ENCODE assay signal across 1 cellular context in the genomic region with DNA sequence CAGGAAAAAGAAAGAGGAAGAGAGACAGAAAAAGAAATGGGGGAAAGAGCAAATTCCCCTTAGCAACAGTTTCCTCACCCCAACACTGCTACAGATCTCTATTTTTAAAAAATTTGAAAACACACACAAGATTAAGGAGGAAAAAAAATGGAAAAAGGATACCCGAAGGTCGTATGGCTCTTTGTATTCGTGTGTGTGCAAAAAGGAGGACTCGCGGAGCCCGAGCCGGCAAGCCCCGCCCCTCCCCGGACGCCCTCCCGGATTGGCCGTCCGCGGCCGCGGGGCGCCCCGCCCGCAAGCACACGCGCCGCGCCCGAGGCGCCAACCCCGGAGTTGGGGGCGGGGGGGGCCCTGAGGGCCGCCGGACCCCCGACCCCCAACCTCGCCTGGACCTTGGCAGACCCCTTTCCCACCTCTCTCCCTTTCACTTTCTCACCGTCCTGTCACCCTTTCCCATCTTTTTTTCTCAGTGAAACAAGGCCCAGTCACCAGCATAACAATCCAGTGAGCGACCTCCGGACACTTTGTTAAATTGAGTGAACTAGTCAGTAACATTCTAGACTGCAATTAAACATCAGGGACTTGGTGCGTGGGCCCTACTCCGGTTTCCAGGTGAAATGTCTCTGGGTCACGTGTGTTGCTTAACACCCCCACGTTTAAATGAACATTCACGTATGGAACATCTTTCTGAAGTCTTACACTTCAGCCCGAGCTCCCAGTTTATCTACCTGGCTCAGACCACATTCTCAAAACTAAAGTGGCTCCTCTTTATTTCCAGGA.
TF ChIP-seq lines count a peak whose summit lies in the region.

A gene with protein sequence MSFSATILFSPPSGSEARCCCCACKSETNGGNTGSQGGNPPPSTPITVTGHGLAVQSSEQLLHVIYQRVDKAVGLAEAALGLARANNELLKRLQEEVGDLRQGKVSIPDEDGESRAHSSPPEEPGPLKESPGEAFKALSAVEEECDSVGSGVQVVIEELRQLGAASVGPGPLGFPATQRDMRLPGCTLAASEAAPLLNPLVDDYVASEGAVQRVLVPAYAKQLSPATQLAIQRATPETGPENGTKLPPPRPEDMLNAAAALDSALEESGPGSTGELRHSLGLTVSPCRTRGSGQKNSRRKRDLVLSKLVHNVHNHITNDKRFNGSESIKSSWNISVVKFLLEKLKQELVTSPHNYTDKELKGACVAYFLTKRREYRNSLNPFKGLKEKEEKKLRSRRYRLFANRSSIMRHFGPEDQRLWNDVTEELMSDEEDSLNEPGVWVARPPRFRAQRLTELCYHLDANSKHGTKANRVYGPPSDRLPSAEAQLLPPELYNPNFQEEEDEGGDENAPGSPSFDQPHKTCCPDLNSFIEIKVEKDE (minus strand): TSS at position 205 of the 780 bp plus-strand sequence. CDS start 11,120 bp downstream, outside the sequence.

TF ChIP-seq in GM12878, 131 proteins besides CTCF, POLR2A, EP300 and RAD21 (continued from another document):
- TF ChIP-seq MYC (IDR thresholded peaks at IDR 0.05; ENCODE audit: insufficient read depth, insufficient read length, insufficient replicate concordance, low read length, severe bottlenecking) (no peak), CREM (IDR thresholded peaks at IDR 0.05; ENCODE audit: low read depth) (no peak), IKZF2 (IDR thresholded peaks at IDR 0.05) (peak in 1 of 2 experiments; percentile 75; a peak in 2 of 4 replicates), TCF12 (IDR thresholded peaks at IDR 0.05; ENCODE audit: low read depth, low read length) (0 out of 2 replicates have a peak, but pooled peaks have one; percentile 18)
TF ChIP-seq in GM12878: peak in this region for 37.
